In the genomic region with DNA sequence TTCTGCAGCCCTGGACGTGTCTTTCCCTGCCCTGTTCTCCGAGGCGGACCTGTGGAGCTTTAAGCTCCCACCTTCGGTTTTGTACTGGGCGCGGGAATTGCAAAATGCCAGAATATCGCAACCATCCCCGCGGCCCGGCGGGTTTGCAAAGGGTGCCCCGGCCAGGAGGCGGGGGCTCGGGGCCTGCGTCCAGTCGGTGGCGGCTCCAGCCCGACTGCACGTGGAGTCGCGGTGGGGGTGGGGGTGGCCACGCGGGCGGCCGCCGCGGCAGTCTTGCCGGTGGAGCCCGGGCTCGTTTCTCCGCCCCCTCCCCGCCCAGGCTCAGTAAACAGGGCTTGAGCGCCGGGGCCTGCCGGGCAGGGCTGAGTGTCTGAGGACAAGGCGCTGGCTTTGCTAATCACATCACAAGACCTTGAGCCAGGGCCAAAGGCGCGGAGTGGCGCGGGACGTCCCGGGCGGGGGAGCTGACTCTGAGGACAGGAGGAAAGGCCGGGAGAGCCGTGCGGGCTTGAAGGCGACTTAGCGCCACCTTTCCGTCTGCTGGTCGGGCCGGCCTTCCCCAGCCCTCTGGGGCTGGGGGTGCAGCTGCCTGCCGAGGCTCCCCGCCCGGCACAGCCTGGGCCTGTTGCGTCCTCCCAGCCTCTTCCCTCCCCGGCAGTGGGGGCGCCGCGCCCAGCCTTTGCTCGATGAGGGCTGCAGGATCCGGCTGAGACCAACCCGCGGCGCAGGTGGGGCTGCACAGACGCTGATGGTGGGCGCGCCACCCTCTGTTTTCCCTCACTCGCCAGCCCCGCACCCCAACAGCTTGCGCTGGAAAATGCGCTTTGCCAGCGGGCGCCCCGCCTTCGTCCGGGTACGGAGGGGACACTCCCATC, we compare ENCODE assay signal across 8 cellular contexts. TPM values are rescaled to one million over a fixed set of nuclear protein-coding genes. Genes with fewer than 3 reads are reported as not detected.
DNase-seq lines count a peak whose midpoint lies in the region; ATAC-seq and TF ChIP-seq lines count a peak whose summit lies in the region.

No MANE protein-coding gene starts in this region.

- peak overlapping the region; percentile 83 for H3K27ac Mint-ChIP-seq in endothelial cell (ENCODE audit: unreplicated experiment)
- peak overlapping the region; percentile 97 for H3K27ac Mint-ChIP-seq in mesothelial cell of epicardium

- peak overlapping the region; percentile 87 for H3K4me3 Mint-ChIP-seq in endothelial cell (ENCODE audit: unreplicated experiment)
- H3K4me3 Mint-ChIP-seq in mesothelial cell of epicardium, result peak overlapping the region; percentile 79

- H3K36me3 Mint-ChIP-seq in endothelial cell (ENCODE audit: low read depth, unreplicated experiment) (peaks cover 13% of the 10 kb centered on the region), mesothelial cell of epicardium (peaks cover 21% of the 10 kb centered on the region)

- DNase-seq in SHP77 (lab: John Stamatoyannopoulos, UW) (peak; percentile 56 to 75), SHP77 treated with DMSO at 0.1 percent for 48 hours (lab: John Stamatoyannopoulos, UW) (no peak), NCI-H748 treated with DMSO at 0.1 percent for 48 hours (lab: John Stamatoyannopoulos, UW) (peak; percentile 26), endothelial cell (ENCODE audit: low spot score) (peak; percentile 68), mesothelial cell of epicardium (ENCODE audit: low spot score in 2 of 2, unreplicated experiment in 2 of 2) (peak; percentile 59 to 76)
- DNase-seq in activated CD8-positive, alpha-beta memory T cell treated with anti-CD3 and anti-CD28 coated beads, Interleukin-2, amount 50 U/mL, for 4 hours, result peak; percentile 69
- peak; percentile 43 to 55 for DNase-seq in stimulated activated CD8-positive, alpha-beta memory T cell treated with anti-CD3 and anti-CD28 coated beads, Interleukin-15, amount 100 ng/mL, for 4 hours (ENCODE audit: low read depth in 2 of 2)

- H3K4me1 Mint-ChIP-seq in endothelial cell (ENCODE audit: unreplicated experiment) (peaks cover 40% of the 10 kb centered on the region), mesothelial cell of epicardium (peaks cover 45% of the 10 kb centered on the region)

- peak; percentile 25 for ATAC-seq in HG03135 (IDR thresholded peaks at IDR 0.05; ENCODE audit: unreplicated experiment)

- TF ChIP-seq CTCF in endothelial cell (IDR thresholded peaks at IDR 0.05; ENCODE audit: unreplicated experiment), result peak; percentile 2
- TF ChIP-seq CTCF in mesothelial cell of epicardium (IDR thresholded peaks at IDR 0.05; ENCODE audit: unreplicated experiment), result no peak

- H3K9me3 Mint-ChIP-seq in endothelial cell (ENCODE audit: unreplicated experiment), result no peaks in the 10 kb centered on the region
- no peaks in the 10 kb centered on the region for H3K9me3 Mint-ChIP-seq in mesothelial cell of epicardium

- peaks cover 9% of the 10 kb centered on the region for H3K27me3 Mint-ChIP-seq in endothelial cell (ENCODE audit: unreplicated experiment)
- H3K27me3 Mint-ChIP-seq in mesothelial cell of epicardium (ENCODE audit: low read depth), result no peaks in the 10 kb centered on the region

RNA-seq across cellular contexts. Expression of gene ZFP36L2, which starts 0.8 kb away (rescaled TPM):
- total RNA-seq in endothelial cell (ENCODE audit: unreplicated experiment) (72.1 TPM), mesothelial cell of epicardium (93.6 to 100 TPM (median 98.3 TPM) in 3 replicates)
